16 cellular contexts compared by ENCODE assay signal in the genomic region with DNA sequence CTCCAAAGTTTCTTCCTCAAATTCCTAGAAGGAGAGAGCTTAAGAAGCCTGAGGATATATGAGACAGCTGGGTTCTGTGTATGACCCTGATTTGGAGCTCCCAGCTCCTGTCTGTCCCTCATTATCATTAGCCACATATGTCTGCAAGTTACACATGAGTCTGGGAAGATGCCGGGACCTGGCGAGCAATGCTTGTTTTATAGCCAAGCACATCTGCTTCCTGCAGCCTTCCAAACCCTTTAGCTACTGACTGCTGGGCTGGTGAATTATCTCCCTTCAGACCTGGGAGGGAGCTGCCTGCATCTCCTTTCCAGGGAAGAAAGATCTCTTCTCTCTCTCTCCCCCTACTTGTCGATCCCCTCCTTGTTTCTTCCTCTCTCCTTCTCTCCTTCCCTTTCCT.
DNase-seq lines count a peak whose midpoint lies in the region; ATAC-seq and TF ChIP-seq lines count a peak whose summit lies in the region.
"Had no signal": no experiment of that assay in that cellular context is flagged by ENCODE, and none has a peak within 500 bp of the region (broad histone marks: within the 10 kb centered on the region; RNA-seq: fewer than 3 reads in every experiment).

No MANE protein-coding gene starts in this region.

- H3K27me3 ChIP-seq in H7 (ENCODE audit: control insufficient read depth, insufficient read depth, low read length), result no peaks in the 10 kb centered on the region
- H3K27me3 ChIP-seq: ovary had no signal

- in situ Hi-C loops in astrocyte of the spinal cord (cut with HindIII; ENCODE audit: low sequenced_read_pairs), result no loop called here

- DNase-seq in AG08395 (ENCODE audit: low spot score), result peak; percentile 27
- peak; percentile 6 for DNase-seq in H7
- DNase-seq in astrocyte of the spinal cord (ENCODE audit: low read depth, low spot score), result peak; percentile 18
- DNase-seq in left ventricle myocardium superior, result peak; percentile 50
- no peak for DNase-seq in NCI-H128 (lab: John Stamatoyannopoulos, UW; ENCODE audit: unreplicated experiment)
- no peak for DNase-seq in DMS114 treated with DMSO at 0.1 percent for 48 hours (lab: John Stamatoyannopoulos, UW; ENCODE audit: unreplicated experiment)
- DNase-seq in activated CD4-positive, alpha-beta T cell treated with anti-CD3 and anti-CD28 coated beads, Interleukin-2, amount 50 U/mL, for 1 hour, result no peak
- DNase-seq in NCI-H2029 treated with DMSO at 0.1 percent for 48 hours (lab: John Stamatoyannopoulos, UW), result no peak
- DNase-seq: activated naive CD4-positive, alpha-beta T cell treated with anti-CD3 and anti-CD28 coated beads, Interleukin-2, amount 50 U/mL, for 16 hours; cortex of kidney; lower lobe of right lung; NCI-H1930; stimulated activated CD4-positive, alpha-beta T cell treated with anti-CD3 and anti-CD28 coated beads, Interleukin-1b, Interleukin-23, amount 100 ng/mL, for 48 hours; stimulated activated naive CD4-positive, alpha-beta T cell treated with Interleukin-2 at 50 U/mL for 16 hours had no signal

- peak; percentile 60 for ATAC-seq in left ventricle myocardium superior
- ATAC-seq: lower lobe of right lung had no signal

- no peak overlapping the region for H3K4me3 ChIP-seq in H7 (ENCODE audit: insufficient read depth, low read depth, low read length)
- H3K4me3 ChIP-seq in astrocyte of the spinal cord (ENCODE audit: low read depth, low read length), result no peak overlapping the region
- H3K4me3 ChIP-seq: BLaER1 treated with 17β-estradiol and CSF1 and Interleukin-3, amounts not matched to agents 10 nM and 100 nM; lower lobe of right lung; ovary had no signal

- no peak for TF ChIP-seq CTCF in astrocyte of the spinal cord (IDR thresholded peaks at IDR 0.05; ENCODE audit: low read depth, low read length)

- intact Hi-C loops in left ventricle myocardium superior (cut with micrococcal nuclease), result no loop called here

- no peaks in the 10 kb centered on the region for H3K36me3 ChIP-seq in H7 (replicated peaks; ENCODE audit: control insufficient read depth, insufficient read depth, low read length)
- H3K36me3 ChIP-seq: BLaER1 treated with 17β-estradiol and CSF1 and Interleukin-3, amounts not matched to agents 10 nM and 100 nM; lower lobe of right lung; ovary had no signal

Comparison
In these comparisons a context has a peak if more than half of its experiments do, and no peak if none do; other contexts are left out.
1. DNase-seq: peak in AG08395 (single experiment), H7 (single experiment), astrocyte of the spinal cord (single experiment) and left ventricle myocardium superior (single experiment); none in NCI-H128 (single experiment), DMS114 treated with DMSO at 0.1 percent for 48 hours (single experiment), activated CD4-positive, alpha-beta T cell treated with anti-CD3 and anti-CD28 coated beads, Interleukin-2, amount 50 U/mL, for 1 hour (single experiment) and NCI-H2029 treated with DMSO at 0.1 percent for 48 hours (single experiment).